Comparison of ENCODE assay signal across 8 cellular contexts in genomic region chr15:59174846-59175831, GRCh38. TPM values are rescaled to one million over a fixed set of nuclear protein-coding genes. Genes with fewer than 3 reads are reported as not detected.
A peak's percentile ranks its signal among the peaks of the same experiment; 100 is the strongest.
DNase-seq lines count a peak whose midpoint lies in the region; ATAC-seq, FAIRE-seq and TF ChIP-seq lines count a peak whose summit lies in the region.

No MANE protein-coding gene starts in this region.

- TF ChIP-seq CTCF in HFF-Myc (IDR thresholded peaks at IDR 0.05; ENCODE audit: low read depth, low read length, missing control alignments): peak; percentile 41
- peak; percentile 67 for TF ChIP-seq CTCF in fibroblast of the aortic adventitia (IDR thresholded peaks at IDR 0.05; ENCODE audit: insufficient read depth, low read length)

- FAIRE-seq in urothelium cell line (lab: Jason Lieb, UNC): peak; percentile 48

- no peak overlapping the region for H3K4me3 ChIP-seq in HFF-Myc (replicated peaks; ENCODE audit: low read depth, low read length)
- no peak overlapping the region for H3K4me3 ChIP-seq in fibroblast of the aortic adventitia (ENCODE audit: low read depth, low read length)

- peak; percentile 70 for DNase-seq in Daoy (ENCODE audit: low read depth)
- DNase-seq in HFF-Myc (ENCODE audit: extremely low read depth, low read depth): peak; percentile 56
- DNase-seq in NCI-H69 (lab: John Stamatoyannopoulos, UW): peak; percentile 71
- DNase-seq in activated T-cell treated with anti-CD3 and anti-CD28 coated beads for 24 hours (ENCODE audit: low read depth): peak; percentile 18
- DNase-seq in fibroblast of the aortic adventitia (ENCODE audit: low read depth): peak; percentile 88
- DNase-seq in nucleus accumbens (lab: John Stamatoyannopoulos, UW): peak in 48 of 56 donors; percentile 5 to 78 (median 39)
- DNase-seq in urothelium cell line (ENCODE audit: low spot score): peak; percentile 79

- ATAC-seq in HG02610 (IDR thresholded peaks at IDR 0.05; ENCODE audit: unreplicated experiment): no peak

RNA-seq across cellular contexts. Expression of gene LDHAL6B, which starts 31.5 kb away (rescaled TPM):
- total RNA-seq in Daoy (2014; rRNA removed; shearing (Covaris generic)): not detected in 2 replicates
- total RNA-seq in fibroblast of the aortic adventitia (ENCODE audit: low replicate concordance): not detected in 2 replicates

Comparison
In these comparisons a context has a peak if more than half of its experiments do, and no peak if none do; other contexts are left out.
1. DNase-seq: peak in every context shown above with its lines; median percentile 88 in fibroblast of the aortic adventitia; 79 in urothelium cell line; 71 in NCI-H69; 70 in Daoy; 56 in HFF-Myc; 39 in nucleus accumbens; 18 in activated T-cell treated with anti-CD3 and anti-CD28 coated beads for 24 hours.